22 cellular contexts compared by ENCODE assay signal in genomic region chr20:63057133-63058117, GRCh38. TPM values are rescaled to one million over a fixed set of nuclear protein-coding genes. Genes with fewer than 3 reads are reported as not detected.
DNase-seq lines count a peak whose midpoint lies in the region; ATAC-seq, FAIRE-seq and TF ChIP-seq lines count a peak whose summit lies in the region.
"Had no signal": no experiment of that assay in that cellular context is flagged by ENCODE, and none has a peak within 500 bp of the region (broad histone marks: within the 10 kb centered on the region; RNA-seq: fewer than 3 reads in every experiment).

No MANE protein-coding gene starts in this region.

- POLR2A ChIA-PET in MCF 10A (lab: Yijun Ruan, JAX), result interaction anchor here (1.2 kb wide), 1 partner anchor 157 kb away, joined by 4 read pairs; no protein-coding TSS in a partner anchor

- peak; percentile 87 for FAIRE-seq in bronchial epithelial cell (lab: Jason Lieb, UNC)

- CTCF ChIA-PET in MCF 10A (lab: Yijun Ruan, JAX), result interaction anchor here (0.8 to 1.6 kb wide), 10 partner anchors 11 to 324 kb away, joined by 3 to 6 read pairs (median 4); partner anchors contain the start of gene YTHDF1
- CTCF ChIA-PET in mammary epithelial cell (lab: Charles Lee; ENCODE audit: low non-redundant PET), result no interaction called here
- CTCF ChIA-PET in activated CD8-positive, alpha-beta memory T cell treated with anti-CD3 and anti-CD28 coated beads, Interleukin-2, amount 10 ng/mL, durations not matched to agents 7 days and 5 days (lab: Charles Lee), result interaction anchor here (1.0 to 1.5 kb wide), 2 partner anchors 44 to 126 kb away, joined by 3 to 5 read pairs; no protein-coding TSS in a partner anchor

- H2AFZ ChIP-seq in mammary epithelial cell (ENCODE audit: low read depth, low read length), result no peak overlapping the region
- H2AFZ ChIP-seq: neural progenitor cell, PC-9 had no signal

- H3K4me1 Mint-ChIP-seq in MCF 10A (ENCODE audit: insufficient read depth, unreplicated experiment), result no peaks in the 10 kb centered on the region
- H3K4me1 Mint-ChIP-seq in activated CD8-positive, alpha-beta memory T cell treated with anti-CD3 and anti-CD28 coated beads, Interleukin-2, amount 10 ng/mL, durations not matched to agents 7 days and 5 days, result no peaks in the 10 kb centered on the region
- H3K4me1 Mint-ChIP-seq: activated CD4-positive, alpha-beta T cell treated with anti-CD3 and anti-CD28 coated beads, Interleukin-2, amount 10 ng/mL, durations not matched to agents 7 days and 5 days; IgD-negative memory B cell had no signal

- no peak for TF ChIP-seq POLR2A in vagina (IDR thresholded peaks at IDR 0.05)

- H3K36me3 ChIP-seq in mammary epithelial cell (ENCODE audit: insufficient read depth, low read length) (no peaks in the 10 kb centered on the region), bronchial epithelial cell (ENCODE audit: control insufficient read depth, insufficient read depth, low read length) (no peaks in the 10 kb centered on the region), vagina (no peaks in the 10 kb centered on the region)
- H3K36me3 ChIP-seq: heart right ventricle, neural progenitor cell, SJSA1, upper lobe of left lung had no signal

- no peak overlapping the region for H3K9ac ChIP-seq in mammary epithelial cell (ENCODE audit: insufficient read depth, low read length)
- H3K9ac ChIP-seq: neural progenitor cell had no signal

- H3K27me3 ChIP-seq in mammary epithelial cell (ENCODE audit: insufficient read depth, low read length), result no peaks in the 10 kb centered on the region
- no peaks in the 10 kb centered on the region for H3K27me3 ChIP-seq in bronchial epithelial cell (ENCODE audit: control insufficient read depth, insufficient read depth, low read length)
- H3K27me3 ChIP-seq in vagina, result no peaks in the 10 kb centered on the region

- in situ Hi-C loops in mammary epithelial cell (cut with MboI; ENCODE audit: low sequenced_read_pairs in 2 of 2), result loop anchor here in 1 of 2 donors (10.0 kb wide), 1 partner anchor 127 kb away; no protein-coding TSS in a partner anchor

- no peaks in the 10 kb centered on the region for H3K36me3 Mint-ChIP-seq in MCF 10A (ENCODE audit: insufficient read depth, unreplicated experiment)
- H3K36me3 Mint-ChIP-seq in activated CD8-positive, alpha-beta memory T cell treated with anti-CD3 and anti-CD28 coated beads, Interleukin-2, amount 10 ng/mL, durations not matched to agents 7 days and 5 days, result no peaks in the 10 kb centered on the region
- H3K36me3 Mint-ChIP-seq: IgD-negative memory B cell, neural progenitor cell had no signal

- BruUV-seq in MCF 10A (replicated peaks; lab: Mats Ljungman, UMichigan), result no TSS peak
- BruUV-seq in mammary epithelial cell (replicated peaks; lab: Mats Ljungman, UMichigan), result no TSS peak

- DNase-seq in MCF 10A (ENCODE audit: unreplicated experiment), result peak; percentile 10
- DNase-seq in mammary epithelial cell, result no peak
- DNase-seq in bronchial epithelial cell (ENCODE audit: low read depth), result peak; percentile 3
- DNase-seq in islet precursor cell, result peak; percentile 22
- DNase-seq in activated CD8-positive, alpha-beta memory T cell treated with anti-CD3 and anti-CD28 coated beads, Interleukin-2, amount 10 ng/mL, durations not matched to agents 7 days and 5 days, result no peak
- DNase-seq in SKM-1 (lab: John Stamatoyannopoulos, UW; ENCODE audit: unreplicated experiment), result no peak
- no peak for DNase-seq in Ammon's horn (ENCODE audit: low spot score)
- DNase-seq in vagina (ENCODE audit: extremely low spot score in 2 of 2), result no peak
- DNase-seq: activated CD8-positive, alpha-beta memory T cell treated with anti-CD3 and anti-CD28 coated beads, Interleukin-2, amount 50 U/mL, for 4 hours; heart right ventricle; NCI-H187; NCI-H226 had no signal

- no peaks in the 10 kb centered on the region for H3K79me2 ChIP-seq in mammary epithelial cell (ENCODE audit: insufficient read depth, low read length)

- no peak overlapping the region for H3K27ac Mint-ChIP-seq in MCF 10A (ENCODE audit: low read depth, unreplicated experiment)
- no peak overlapping the region for H3K27ac Mint-ChIP-seq in activated CD8-positive, alpha-beta memory T cell treated with anti-CD3 and anti-CD28 coated beads, Interleukin-2, amount 10 ng/mL, durations not matched to agents 7 days and 5 days
- H3K27ac Mint-ChIP-seq: activated CD4-positive, alpha-beta T cell treated with anti-CD3 and anti-CD28 coated beads, Interleukin-2, amount 10 ng/mL, durations not matched to agents 7 days and 5 days; IgD-negative memory B cell; neural progenitor cell had no signal

- WGBS in mammary epithelial cell (ENCODE audit: low coverage, missing lambda C conversion rate), result 42% methylated on average over 3 of the region's 3 CpGs

- H3K27ac ChIP-seq in mammary epithelial cell (ENCODE audit: insufficient read depth, low read depth, low read length) (no peak overlapping the region), vagina (no peak overlapping the region)
- H3K27ac ChIP-seq: C4-2B, heart right ventricle, HL-60, neural progenitor cell, PC-9, SJSA1, upper lobe of left lung had no signal

- peaks cover 23% of the 10 kb centered on the region for H3K27me3 Mint-ChIP-seq in MCF 10A (ENCODE audit: insufficient read depth, unreplicated experiment)
- H3K27me3 Mint-ChIP-seq in activated CD8-positive, alpha-beta memory T cell treated with anti-CD3 and anti-CD28 coated beads, Interleukin-2, amount 10 ng/mL, durations not matched to agents 7 days and 5 days, result peaks cover 3% of the 10 kb centered on the region
- H3K27me3 Mint-ChIP-seq: activated CD4-positive, alpha-beta T cell treated with anti-CD3 and anti-CD28 coated beads, Interleukin-2, amount 10 ng/mL, durations not matched to agents 7 days and 5 days had no signal

- no peak overlapping the region for H3K4me2 ChIP-seq in mammary epithelial cell (ENCODE audit: insufficient read depth, low read depth, low read length)
- H3K4me2 ChIP-seq: PC-9 had no signal

- intact Hi-C loops in MCF 10A (cut with micrococcal nuclease) (loop anchor here (2.0 kb wide), 1 partner anchor 121 kb away; no protein-coding TSS in a partner anchor), mammary epithelial cell (cut with micrococcal nuclease) (loop anchor here (5.0 kb wide), 2 partner anchors 175 to 325 kb away; no protein-coding TSS in a partner anchor), vagina (cut with DNase I) (no loop called here)

- H3K9me3 ChIP-seq in mammary epithelial cell (replicated peaks; ENCODE audit: insufficient read depth, low read length) (peaks cover 5% of the 10 kb centered on the region), vagina (no peaks in the 10 kb centered on the region)
- H3K9me3 ChIP-seq: heart right ventricle, mucosa of descending colon, SJSA1, upper lobe of left lung had no signal

- no peak overlapping the region for H3K4me3 ChIP-seq in mammary epithelial cell (replicated peaks in 1 of 3; ENCODE audit: insufficient read depth in 1 of 3, low read depth in 2 of 3, low read length in 3 of 3)
- no peak overlapping the region for H3K4me3 ChIP-seq in bronchial epithelial cell (ENCODE audit: low read depth, low read length)
- H3K4me3 ChIP-seq in vagina, result no peak overlapping the region
- H3K4me3 ChIP-seq: heart right ventricle, mucosa of descending colon, neural progenitor cell, PC-9, SJSA1, upper lobe of left lung had no signal

- peaks cover 11% of the 10 kb centered on the region for H3K9me3 Mint-ChIP-seq in MCF 10A (ENCODE audit: unreplicated experiment)
- peaks cover 8% of the 10 kb centered on the region for H3K9me3 Mint-ChIP-seq in activated CD8-positive, alpha-beta memory T cell treated with anti-CD3 and anti-CD28 coated beads, Interleukin-2, amount 10 ng/mL, durations not matched to agents 7 days and 5 days (ENCODE audit: low read depth)
- H3K9me3 Mint-ChIP-seq: activated CD4-positive, alpha-beta T cell treated with anti-CD3 and anti-CD28 coated beads, Interleukin-2, amount 10 ng/mL, durations not matched to agents 7 days and 5 days; IgD-negative memory B cell; neural progenitor cell had no signal

- H3K4me3 Mint-ChIP-seq in MCF 10A (ENCODE audit: unreplicated experiment), result no peak overlapping the region
- no peak overlapping the region for H3K4me3 Mint-ChIP-seq in activated CD8-positive, alpha-beta memory T cell treated with anti-CD3 and anti-CD28 coated beads, Interleukin-2, amount 10 ng/mL, durations not matched to agents 7 days and 5 days
- H3K4me3 Mint-ChIP-seq: activated CD4-positive, alpha-beta T cell treated with anti-CD3 and anti-CD28 coated beads, Interleukin-2, amount 10 ng/mL, durations not matched to agents 7 days and 5 days; IgD-negative memory B cell; neural progenitor cell had no signal

- dilution Hi-C loops in mammary epithelial cell (cut with HindIII; ENCODE audit: low sequenced_read_pairs), result no loop called here

- ATAC-seq in activated CD8-positive, alpha-beta memory T cell treated with anti-CD3 and anti-CD28 coated beads, Interleukin-2, amount 10 ng/mL, durations not matched to agents 7 days and 5 days, result no peak

- H3K4me1 ChIP-seq in mammary epithelial cell (ENCODE audit: insufficient read depth, low read length) (no peaks in the 10 kb centered on the region), vagina (peaks cover 8% of the 10 kb centered on the region)
- H3K4me1 ChIP-seq: SJSA1 had no signal

- no peaks in the 10 kb centered on the region for H4K20me1 ChIP-seq in mammary epithelial cell (ENCODE audit: insufficient read depth, low read length)

- TF ChIP-seq CTCF in MCF 10A (IDR thresholded peaks at IDR 0.05; ENCODE audit: unreplicated experiment) (no peak), mammary epithelial cell (conservative IDR thresholded peaks at IDR 0.05 in 1 of 2, IDR thresholded peaks at IDR 0.05 in 1 of 2; ENCODE audit: extremely low read depth in 1 of 2, insufficient read depth in 1 of 2, low read depth in 1 of 2, low read length in 2 of 2) (no peak), bronchial epithelial cell (IDR thresholded peaks at IDR 0.05; ENCODE audit: insufficient read depth, low read length, severe bottlenecking) (no peak), vagina (IDR thresholded peaks at IDR 0.05) (no peak)

RNA-seq across cellular contexts. Expression of gene BHLHE23, which starts 50.7 kb away (rescaled TPM):
- not detected in 2 replicates for total RNA-seq in MCF 10A (2022)
- not detected for total RNA-seq in mammary epithelial cell
- not detected for polyA plus RNA-seq in mammary epithelial cell
- not detected for polyA minus RNA-seq in mammary epithelial cell
- total RNA-seq in bronchial epithelial cell, result not detected in 2 replicates
- not detected for total RNA-seq in activated CD8-positive, alpha-beta memory T cell treated with anti-CD3 and anti-CD28 coated beads, Interleukin-2, amount 10 ng/mL, durations not matched to agents 7 days and 5 days
- total RNA-seq in vagina, result not detected
- total RNA-seq: activated CD4-positive, alpha-beta T cell treated with anti-CD3 and anti-CD28 coated beads, Interleukin-2, amount 10 ng/mL, durations not matched to agents 7 days and 5 days; heart right ventricle; left ventricle myocardium superior; mucosa of descending colon; PC-9; SJSA1; upper lobe of left lung had no signal
- polyA plus RNA-seq: IgD-negative memory B cell had no signal

Comparison
In these comparisons a context has a peak if more than half of its experiments do, and no peak if none do; other contexts are left out.
1. DNase-seq: peak in MCF 10A (single experiment), bronchial epithelial cell (single experiment) and islet precursor cell (single experiment); none in mammary epithelial cell (single experiment), activated CD8-positive, alpha-beta memory T cell treated with anti-CD3 and anti-CD28 coated beads, Interleukin-2, amount 10 ng/mL, durations not matched to agents 7 days and 5 days (single experiment), SKM-1 (single experiment), Ammon's horn (single experiment) and vagina (0 of 2).